1 cellular context compared by ENCODE assay signal in genomic region chr9:129602598-129603415, GRCh38.
TF ChIP-seq lines count a peak whose summit lies in the region.

No MANE protein-coding gene starts in this region.

TF ChIP-seq in K562, 482 proteins besides CTCF, POLR2A, EP300 and RAD21 (continued from another document and continues in another):
- peak; percentile 57; the same call in 1 of the 2 replicates for TF ChIP-seq VEZF1 (CRISPR knock-in tag; IDR thresholded peaks at IDR 0.05)
- TF ChIP-seq FOXK2 (conservative IDR thresholded peaks at IDR 0.05 in 1 of 2, IDR thresholded peaks at IDR 0.05 in 1 of 2; ENCODE audit: low read depth in 2 of 2) = 0 out of 4 replicates have a peak, but pooled peaks of 1 of the 2 experiments have one; percentile 22
- TF ChIP-seq, protein P1, sequence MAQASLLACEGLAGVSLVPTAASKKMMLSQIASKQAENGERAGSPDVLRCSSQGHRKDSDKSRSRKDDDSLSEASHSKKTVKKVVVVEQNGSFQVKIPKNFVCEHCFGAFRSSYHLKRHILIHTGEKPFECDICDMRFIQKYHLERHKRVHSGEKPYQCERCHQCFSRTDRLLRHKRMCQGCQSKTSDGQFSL (CRISPR knock-in tag; IDR thresholded peaks at IDR 0.05) = no peak
- TF ChIP-seq, protein P1 (tag; IDR thresholded peaks at IDR 0.05) = no peak
- TF ChIP-seq, protein P2, sequence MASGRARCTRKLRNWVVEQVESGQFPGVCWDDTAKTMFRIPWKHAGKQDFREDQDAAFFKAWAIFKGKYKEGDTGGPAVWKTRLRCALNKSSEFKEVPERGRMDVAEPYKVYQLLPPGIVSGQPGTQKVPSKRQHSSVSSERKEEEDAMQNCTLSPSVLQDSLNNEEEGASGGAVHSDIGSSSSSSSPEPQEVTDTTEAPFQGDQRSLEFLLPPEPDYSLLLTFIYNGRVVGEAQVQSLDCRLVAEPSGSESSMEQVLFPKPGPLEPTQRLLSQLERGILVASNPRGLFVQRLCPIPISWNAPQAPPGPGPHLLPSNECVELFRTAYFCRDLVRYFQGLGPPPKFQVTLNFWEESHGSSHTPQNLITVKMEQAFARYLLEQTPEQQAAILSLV (tag; IDR thresholded peaks at IDR 0.05) = no peak
- peak in 1 of 2 experiments; percentile 82; a peak in 2 of 4 replicates for TF ChIP-seq RCOR1 (IDR thresholded peaks at IDR 0.05; ENCODE audit: borderline replicate concordance in 1 of 2, low read depth in 2 of 2, low read length in 2 of 2)
- peak; percentile 98 for TF ChIP-seq BCOR (IDR thresholded peaks at IDR 0.05)
- peak; percentile 94 for TF ChIP-seq ZFP36 (IDR thresholded peaks at IDR 0.05; ENCODE audit: low read depth, low read length, partially characterized antibody)
- TF ChIP-seq PHB2 (IDR thresholded peaks at IDR 0.05; ENCODE audit: low read depth) = no peak
- TF ChIP-seq PRMT5 (CRISPR knock-in tag; IDR thresholded peaks at IDR 0.05) = no peak
- peak; percentile 17; the same call in 1 of the 2 replicates for TF ChIP-seq CC2D1A (IDR thresholded peaks at IDR 0.05)
- TF ChIP-seq ESRRA (IDR thresholded peaks at IDR 0.05; ENCODE audit: borderline replicate concordance, low read depth) = peak; percentile 18; the same call in 1 of the 2 replicates
- TF ChIP-seq NBN (IDR thresholded peaks at IDR 0.05; ENCODE audit: low read depth) = peak; percentile 57; the same call in 1 of the 2 replicates
- peak; percentile 86 to 91 for TF ChIP-seq KDM1A (IDR thresholded peaks at IDR 0.05)
- TF ChIP-seq ZNF431 (CRISPR knock-in tag; IDR thresholded peaks at IDR 0.05) = no peak
- TF ChIP-seq ZNF511 (CRISPR knock-in tag; IDR thresholded peaks at IDR 0.05) = no peak
- TF ChIP-seq, protein P3, sequence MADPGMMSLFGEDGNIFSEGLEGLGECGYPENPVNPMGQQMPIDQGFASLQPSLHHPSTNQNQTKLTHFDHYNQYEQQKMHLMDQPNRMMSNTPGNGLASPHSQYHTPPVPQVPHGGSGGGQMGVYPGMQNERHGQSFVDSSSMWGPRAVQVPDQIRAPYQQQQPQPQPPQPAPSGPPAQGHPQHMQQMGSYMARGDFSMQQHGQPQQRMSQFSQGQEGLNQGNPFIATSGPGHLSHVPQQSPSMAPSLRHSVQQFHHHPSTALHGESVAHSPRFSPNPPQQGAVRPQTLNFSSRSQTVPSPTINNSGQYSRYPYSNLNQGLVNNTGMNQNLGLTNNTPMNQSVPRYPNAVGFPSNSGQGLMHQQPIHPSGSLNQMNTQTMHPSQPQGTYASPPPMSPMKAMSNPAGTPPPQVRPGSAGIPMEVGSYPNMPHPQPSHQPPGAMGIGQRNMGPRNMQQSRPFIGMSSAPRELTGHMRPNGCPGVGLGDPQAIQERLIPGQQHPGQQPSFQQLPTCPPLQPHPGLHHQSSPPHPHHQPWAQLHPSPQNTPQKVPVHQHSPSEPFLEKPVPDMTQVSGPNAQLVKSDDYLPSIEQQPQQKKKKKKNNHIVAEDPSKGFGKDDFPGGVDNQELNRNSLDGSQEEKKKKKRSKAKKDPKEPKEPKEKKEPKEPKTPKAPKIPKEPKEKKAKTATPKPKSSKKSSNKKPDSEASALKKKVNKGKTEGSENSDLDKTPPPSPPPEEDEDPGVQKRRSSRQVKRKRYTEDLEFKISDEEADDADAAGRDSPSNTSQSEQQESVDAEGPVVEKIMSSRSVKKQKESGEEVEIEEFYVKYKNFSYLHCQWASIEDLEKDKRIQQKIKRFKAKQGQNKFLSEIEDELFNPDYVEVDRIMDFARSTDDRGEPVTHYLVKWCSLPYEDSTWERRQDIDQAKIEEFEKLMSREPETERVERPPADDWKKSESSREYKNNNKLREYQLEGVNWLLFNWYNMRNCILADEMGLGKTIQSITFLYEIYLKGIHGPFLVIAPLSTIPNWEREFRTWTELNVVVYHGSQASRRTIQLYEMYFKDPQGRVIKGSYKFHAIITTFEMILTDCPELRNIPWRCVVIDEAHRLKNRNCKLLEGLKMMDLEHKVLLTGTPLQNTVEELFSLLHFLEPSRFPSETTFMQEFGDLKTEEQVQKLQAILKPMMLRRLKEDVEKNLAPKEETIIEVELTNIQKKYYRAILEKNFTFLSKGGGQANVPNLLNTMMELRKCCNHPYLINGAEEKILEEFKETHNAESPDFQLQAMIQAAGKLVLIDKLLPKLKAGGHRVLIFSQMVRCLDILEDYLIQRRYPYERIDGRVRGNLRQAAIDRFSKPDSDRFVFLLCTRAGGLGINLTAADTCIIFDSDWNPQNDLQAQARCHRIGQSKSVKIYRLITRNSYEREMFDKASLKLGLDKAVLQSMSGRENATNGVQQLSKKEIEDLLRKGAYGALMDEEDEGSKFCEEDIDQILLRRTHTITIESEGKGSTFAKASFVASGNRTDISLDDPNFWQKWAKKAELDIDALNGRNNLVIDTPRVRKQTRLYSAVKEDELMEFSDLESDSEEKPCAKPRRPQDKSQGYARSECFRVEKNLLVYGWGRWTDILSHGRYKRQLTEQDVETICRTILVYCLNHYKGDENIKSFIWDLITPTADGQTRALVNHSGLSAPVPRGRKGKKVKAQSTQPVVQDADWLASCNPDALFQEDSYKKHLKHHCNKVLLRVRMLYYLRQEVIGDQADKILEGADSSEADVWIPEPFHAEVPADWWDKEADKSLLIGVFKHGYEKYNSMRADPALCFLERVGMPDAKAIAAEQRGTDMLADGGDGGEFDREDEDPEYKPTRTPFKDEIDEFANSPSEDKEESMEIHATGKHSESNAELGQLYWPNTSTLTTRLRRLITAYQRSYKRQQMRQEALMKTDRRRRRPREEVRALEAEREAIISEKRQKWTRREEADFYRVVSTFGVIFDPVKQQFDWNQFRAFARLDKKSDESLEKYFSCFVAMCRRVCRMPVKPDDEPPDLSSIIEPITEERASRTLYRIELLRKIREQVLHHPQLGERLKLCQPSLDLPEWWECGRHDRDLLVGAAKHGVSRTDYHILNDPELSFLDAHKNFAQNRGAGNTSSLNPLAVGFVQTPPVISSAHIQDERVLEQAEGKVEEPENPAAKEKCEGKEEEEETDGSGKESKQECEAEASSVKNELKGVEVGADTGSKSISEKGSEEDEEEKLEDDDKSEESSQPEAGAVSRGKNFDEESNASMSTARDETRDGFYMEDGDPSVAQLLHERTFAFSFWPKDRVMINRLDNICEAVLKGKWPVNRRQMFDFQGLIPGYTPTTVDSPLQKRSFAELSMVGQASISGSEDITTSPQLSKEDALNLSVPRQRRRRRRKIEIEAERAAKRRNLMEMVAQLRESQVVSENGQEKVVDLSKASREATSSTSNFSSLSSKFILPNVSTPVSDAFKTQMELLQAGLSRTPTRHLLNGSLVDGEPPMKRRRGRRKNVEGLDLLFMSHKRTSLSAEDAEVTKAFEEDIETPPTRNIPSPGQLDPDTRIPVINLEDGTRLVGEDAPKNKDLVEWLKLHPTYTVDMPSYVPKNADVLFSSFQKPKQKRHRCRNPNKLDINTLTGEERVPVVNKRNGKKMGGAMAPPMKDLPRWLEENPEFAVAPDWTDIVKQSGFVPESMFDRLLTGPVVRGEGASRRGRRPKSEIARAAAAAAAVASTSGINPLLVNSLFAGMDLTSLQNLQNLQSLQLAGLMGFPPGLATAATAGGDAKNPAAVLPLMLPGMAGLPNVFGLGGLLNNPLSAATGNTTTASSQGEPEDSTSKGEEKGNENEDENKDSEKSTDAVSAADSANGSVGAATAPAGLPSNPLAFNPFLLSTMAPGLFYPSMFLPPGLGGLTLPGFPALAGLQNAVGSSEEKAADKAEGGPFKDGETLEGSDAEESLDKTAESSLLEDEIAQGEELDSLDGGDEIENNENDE (IDR thresholded peaks at IDR 0.05; ENCODE audit: low read depth, low read length) = no peak
- TF ChIP-seq, protein P4, sequence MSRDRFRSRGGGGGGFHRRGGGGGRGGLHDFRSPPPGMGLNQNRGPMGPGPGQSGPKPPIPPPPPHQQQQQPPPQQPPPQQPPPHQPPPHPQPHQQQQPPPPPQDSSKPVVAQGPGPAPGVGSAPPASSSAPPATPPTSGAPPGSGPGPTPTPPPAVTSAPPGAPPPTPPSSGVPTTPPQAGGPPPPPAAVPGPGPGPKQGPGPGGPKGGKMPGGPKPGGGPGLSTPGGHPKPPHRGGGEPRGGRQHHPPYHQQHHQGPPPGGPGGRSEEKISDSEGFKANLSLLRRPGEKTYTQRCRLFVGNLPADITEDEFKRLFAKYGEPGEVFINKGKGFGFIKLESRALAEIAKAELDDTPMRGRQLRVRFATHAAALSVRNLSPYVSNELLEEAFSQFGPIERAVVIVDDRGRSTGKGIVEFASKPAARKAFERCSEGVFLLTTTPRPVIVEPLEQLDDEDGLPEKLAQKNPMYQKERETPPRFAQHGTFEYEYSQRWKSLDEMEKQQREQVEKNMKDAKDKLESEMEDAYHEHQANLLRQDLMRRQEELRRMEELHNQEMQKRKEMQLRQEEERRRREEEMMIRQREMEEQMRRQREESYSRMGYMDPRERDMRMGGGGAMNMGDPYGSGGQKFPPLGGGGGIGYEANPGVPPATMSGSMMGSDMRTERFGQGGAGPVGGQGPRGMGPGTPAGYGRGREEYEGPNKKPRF (IDR thresholded peaks at IDR 0.05; ENCODE audit: low read depth, low read length) = no peak
- TF ChIP-seq HDGF (IDR thresholded peaks at IDR 0.05) = peak; percentile 54; the same call in 1 of the 2 replicates
- 0 out of 4 replicates have a peak, but pooled peaks of 1 of the 2 experiments have one; percentile 48 for TF ChIP-seq KDM4B (IDR thresholded peaks at IDR 0.05; ENCODE audit: borderline replicate concordance in 2 of 2, low read depth in 1 of 2)
- TF ChIP-seq TCF7 (IDR thresholded peaks at IDR 0.05; ENCODE audit: borderline replicate concordance) = no peak
- no peak for TF ChIP-seq FOSL1 (tag; conservative IDR thresholded peaks at IDR 0.05)
- no peak for TF ChIP-seq ELF1 (tag; IDR thresholded peaks at IDR 0.05)
- no peak for TF ChIP-seq ZNF592 (IDR thresholded peaks at IDR 0.05)
- TF ChIP-seq ZC3H11A (IDR thresholded peaks at IDR 0.05; ENCODE audit: low read depth, low read length) = no peak
- no peak for TF ChIP-seq POLR2AphosphoS2 (IDR thresholded peaks at IDR 0.05; ENCODE audit: low read length)
- TF ChIP-seq ESRRB (CRISPR knock-in tag; IDR thresholded peaks at IDR 0.05; ENCODE audit: borderline replicate concordance) = no peak
- TF ChIP-seq CCNT2 (IDR thresholded peaks at IDR 0.05; ENCODE audit: borderline replicate concordance, extremely low read depth, insufficient read length, low read depth, low read length) = no peak
- TF ChIP-seq ZNF507 (tag; conservative IDR thresholded peaks at IDR 0.05) = no peak
- no peak for TF ChIP-seq DPF2 (IDR thresholded peaks at IDR 0.05)
- no peak for TF ChIP-seq KDM5B (IDR thresholded peaks at IDR 0.05; ENCODE audit: insufficient replicate concordance, low read depth, low read length)
- TF ChIP-seq POLR2AphosphoS5 (IDR thresholded peaks at IDR 0.05; ENCODE audit: control insufficient read depth, insufficient read depth, low read depth, low read length) = no peak
- no peak for TF ChIP-seq ZNF589 (CRISPR knock-in tag; IDR thresholded peaks at IDR 0.05; ENCODE audit: low read depth)
- TF ChIP-seq GATAD2A (IDR thresholded peaks at IDR 0.05) = peak; percentile 78; the same call in 1 of the 2 replicates
- peak; percentile 77 for TF ChIP-seq ZNF263 (CRISPR knock-in tag; IDR thresholded peaks at IDR 0.05; ENCODE audit: borderline replicate concordance)
- peak; percentile 67 for TF ChIP-seq CHD4 (IDR thresholded peaks at IDR 0.05; ENCODE audit: insufficient read depth, insufficient replicate concordance, low read depth, low read length, poor library complexity, severe bottlenecking)
- TF ChIP-seq, protein P5, sequence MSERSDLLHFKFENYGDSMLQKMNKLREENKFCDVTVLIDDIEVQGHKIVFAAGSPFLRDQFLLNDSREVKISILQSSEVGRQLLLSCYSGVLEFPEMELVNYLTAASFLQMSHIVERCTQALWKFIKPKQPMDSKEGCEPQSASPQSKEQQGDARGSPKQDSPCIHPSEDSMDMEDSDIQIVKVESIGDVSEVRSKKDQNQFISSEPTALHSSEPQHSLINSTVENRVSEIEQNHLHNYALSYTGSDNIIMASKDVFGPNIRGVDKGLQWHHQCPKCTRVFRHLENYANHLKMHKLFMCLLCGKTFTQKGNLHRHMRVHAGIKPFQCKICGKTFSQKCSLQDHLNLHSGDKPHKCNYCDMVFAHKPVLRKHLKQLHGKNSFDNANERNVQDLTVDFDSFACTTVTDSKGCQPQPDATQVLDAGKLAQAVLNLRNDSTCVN (CRISPR knock-in tag; IDR thresholded peaks at IDR 0.05) = 0 out of 2 replicates have a peak, but pooled peaks have one; percentile 60
